In the genomic region with DNA sequence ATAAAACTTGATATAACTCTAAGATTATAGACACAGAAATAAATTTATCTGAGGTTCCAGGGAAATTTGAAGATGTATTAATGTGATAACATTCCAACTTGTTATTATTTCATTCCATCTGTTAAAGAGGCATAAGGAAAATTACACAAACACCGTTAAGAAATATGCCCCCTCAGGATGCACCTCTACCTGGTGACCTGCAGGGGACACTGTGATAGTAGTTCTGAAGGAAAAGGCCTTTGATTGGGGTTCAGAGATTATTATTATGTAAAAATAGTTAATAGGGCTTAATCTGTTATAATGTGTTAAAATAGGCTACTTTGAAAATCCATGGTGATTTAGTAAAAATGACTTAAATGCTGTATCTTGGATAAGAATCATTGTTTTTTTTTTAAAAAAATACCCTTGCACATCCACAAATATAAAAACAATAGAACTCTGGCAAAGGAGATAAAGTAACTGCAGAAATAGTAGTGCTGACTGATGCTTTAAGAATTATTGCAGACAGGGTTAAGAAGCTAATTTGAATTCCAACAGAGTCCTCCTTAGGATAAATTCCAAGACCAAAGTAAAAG, we compare ENCODE assay signal across 8 cellular contexts. TPM values are rescaled to one million over a fixed set of nuclear protein-coding genes. Genes with fewer than 3 reads are reported as not detected.
DNase-seq lines count a peak whose midpoint lies in the region; ATAC-seq and TF ChIP-seq lines count a peak whose summit lies in the region.

No MANE protein-coding gene starts in this region.

- H3K9me3 Mint-ChIP-seq in Caco-2 (ENCODE audit: unreplicated experiment) (no peaks in the 10 kb centered on the region), glutamatergic neuron (ENCODE audit: unreplicated experiment) (peaks cover 2% of the 10 kb centered on the region)

- H3K27me3 ChIP-seq in Caco-2 (replicated peaks; ENCODE audit: control insufficient read depth, insufficient read depth, low read length) (no peaks in the 10 kb centered on the region), SU-DHL-6 (ENCODE audit: low read length) (no peaks in the 10 kb centered on the region), vagina (no peaks in the 10 kb centered on the region)

- H3K9ac ChIP-seq in SU-DHL-6 (ENCODE audit: low read length), result no peak overlapping the region

- H3K9me3 ChIP-seq in Caco-2 (no peaks in the 10 kb centered on the region), SU-DHL-6 (ENCODE audit: insufficient read depth, low read length) (no peaks in the 10 kb centered on the region), vagina (no peaks in the 10 kb centered on the region)

- TF ChIP-seq CTCF in Caco-2 (IDR thresholded peaks at IDR 0.05; ENCODE audit: insufficient read depth in 1 of 2, low read depth in 1 of 2, low read length in 1 of 2, severe bottlenecking in 1 of 2, unreplicated experiment in 1 of 2) (peak; percentile 73 to 78), SU-DHL-6 (IDR thresholded peaks at IDR 0.05; ENCODE audit: insufficient read depth, low read length, poor library complexity, severe bottlenecking) (peak; percentile 40), glutamatergic neuron (IDR thresholded peaks at IDR 0.05; ENCODE audit: partially characterized antibody, unreplicated experiment) (peak; percentile 91), vagina (IDR thresholded peaks at IDR 0.05) (peak in 2 of 3 experiments; percentile 15 to 29)

- no peaks in the 10 kb centered on the region for H4K20me1 ChIP-seq in SU-DHL-6 (ENCODE audit: low read depth, low read length)

- peak; percentile 77 for ATAC-seq in GM18519 (IDR thresholded peaks at IDR 0.05; ENCODE audit: low FRiP score, unreplicated experiment)
- ATAC-seq in HG03280 (IDR thresholded peaks at IDR 0.05; ENCODE audit: unreplicated experiment), result peak; percentile 79

- CTCF ChIA-PET in Caco-2 (lab: Charles Lee), result interaction anchor here (0.6 kb wide), 1 partner anchor 206 kb away, joined by 3 read pairs; the partner anchor contains the start of gene COQ2

- H3K4me3 ChIP-seq in Caco-2 (ENCODE audit: low read depth, low read length) (no peak overlapping the region), SU-DHL-6 (ENCODE audit: insufficient read depth, low read length, poor library complexity, severe bottlenecking) (no peak overlapping the region), vagina (no peak overlapping the region)

- POLR2A ChIA-PET in Caco-2 (lab: Charles Lee), result no interaction called here

- no peak overlapping the region for H3K27ac ChIP-seq in SU-DHL-6 (ENCODE audit: low read depth, low read length)
- no peak overlapping the region for H3K27ac ChIP-seq in vagina

- H3K9me2 ChIP-seq in SU-DHL-6 (replicated peaks; ENCODE audit: insufficient read depth, low read length), result no peaks in the 10 kb centered on the region

- H3K27me3 Mint-ChIP-seq in Caco-2 (ENCODE audit: insufficient read depth, unreplicated experiment), result no peaks in the 10 kb centered on the region
- no peaks in the 10 kb centered on the region for H3K27me3 Mint-ChIP-seq in glutamatergic neuron (ENCODE audit: unreplicated experiment)

- no peak overlapping the region for H2AFZ ChIP-seq in SU-DHL-6 (ENCODE audit: low read depth, low read length, severe bottlenecking)

- no peak overlapping the region for H3K4me2 ChIP-seq in SU-DHL-6 (ENCODE audit: low read depth, low read length, poor library complexity, severe bottlenecking)

- DNase-seq in Caco-2, result peak in 1 of 2 experiments; percentile 20
- DNase-seq in glutamatergic neuron, result no peak
- no peak for DNase-seq in vagina (ENCODE audit: extremely low spot score in 2 of 2)
- no peak for DNase-seq in pons (ENCODE audit: low spot score)
- no peak for DNase-seq in retina

- H3K79me2 ChIP-seq in SU-DHL-6 (ENCODE audit: insufficient read depth, low read length), result no peaks in the 10 kb centered on the region

- H3K4me1 Mint-ChIP-seq in Caco-2 (ENCODE audit: low read depth, unreplicated experiment), result peaks cover 10% of the 10 kb centered on the region
- no peaks in the 10 kb centered on the region for H3K4me1 Mint-ChIP-seq in glutamatergic neuron (ENCODE audit: low read depth, unreplicated experiment)

- peaks cover 18% of the 10 kb centered on the region for H3K4me1 ChIP-seq in Caco-2
- H3K4me1 ChIP-seq in vagina, result no peaks in the 10 kb centered on the region

- no peaks in the 10 kb centered on the region for H3F3A ChIP-seq in SU-DHL-6 (ENCODE audit: insufficient read depth)

- no peak for TF ChIP-seq POLR2A in vagina (IDR thresholded peaks at IDR 0.05)

- BruUV-seq in Caco-2 (replicated peaks; lab: Mats Ljungman, UMichigan), result no TSS peak

- H3K36me3 Mint-ChIP-seq in Caco-2 (ENCODE audit: insufficient read depth, unreplicated experiment), result no peaks in the 10 kb centered on the region
- H3K36me3 Mint-ChIP-seq in glutamatergic neuron (ENCODE audit: unreplicated experiment), result no peaks in the 10 kb centered on the region

- H3K4me3 Mint-ChIP-seq in Caco-2 (ENCODE audit: unreplicated experiment), result no peak overlapping the region
- no peak overlapping the region for H3K4me3 Mint-ChIP-seq in glutamatergic neuron (ENCODE audit: unreplicated experiment)

- H3K36me3 ChIP-seq in Caco-2 (ENCODE audit: control insufficient read depth, insufficient read depth, low read length), result no peaks in the 10 kb centered on the region
- no peaks in the 10 kb centered on the region for H3K36me3 ChIP-seq in SU-DHL-6 (ENCODE audit: low read length)
- H3K36me3 ChIP-seq in vagina, result no peaks in the 10 kb centered on the region

- no peak overlapping the region for H3K27ac Mint-ChIP-seq in Caco-2 (ENCODE audit: unreplicated experiment)
- H3K27ac Mint-ChIP-seq in glutamatergic neuron (ENCODE audit: unreplicated experiment), result no peak overlapping the region

- intact Hi-C loops in Caco-2 (cut with micrococcal nuclease; ENCODE audit: unreplicated experiment) (loop anchor here (1.0 kb wide), 2 partner anchors 91 to 149 kb away; no protein-coding TSS in a partner anchor), vagina (cut with DNase I) (loop anchor here (10.0 kb wide), 1 partner anchor 144 kb away; no protein-coding TSS in a partner anchor)

RNA-seq across cellular contexts. Expression of gene ABRAXAS1, which starts 6.1 kb away (rescaled TPM):
- total RNA-seq in Caco-2 (2022) (18.2 and 19.9 TPM in 2 replicates), glutamatergic neuron (ENCODE audit: unreplicated experiment) (16.0 TPM), vagina (11.5 TPM)

RNA-seq across cellular contexts. Expression of gene MRPS18C, which starts 35.1 kb away (rescaled TPM):
- total RNA-seq in Caco-2 (2022), result 68.7 and 74.1 TPM in 2 replicates
- 27.3 TPM for total RNA-seq in glutamatergic neuron (ENCODE audit: unreplicated experiment)
- 15.2 TPM for total RNA-seq in vagina

RNA-seq across cellular contexts. Expression of gene HELQ, which starts 35.3 kb away (rescaled TPM):
- total RNA-seq in Caco-2 (2022), result 10.6 and 11.6 TPM in 2 replicates
- 11.7 TPM for total RNA-seq in glutamatergic neuron (ENCODE audit: unreplicated experiment)
- total RNA-seq in vagina, result 14.2 TPM

RNA-seq across cellular contexts. Expression of gene GPAT3, which starts 44.9 kb away (rescaled TPM):
- total RNA-seq in Caco-2 (2022), result 4.6 and 5.0 TPM in 2 replicates
- not detected for total RNA-seq in glutamatergic neuron (ENCODE audit: unreplicated experiment)
- 5.2 TPM for total RNA-seq in vagina

Comparison
In these comparisons a context has a peak if more than half of its experiments do, and no peak if none do; other contexts are left out.
1. CTCF ChIP-seq: peak in every context shown above with its lines; median percentile 91 in glutamatergic neuron; 76 in Caco-2; 40 in SU-DHL-6; 22 in vagina.